22 cellular contexts compared by ENCODE assay signal in genomic region chr4:71366776-71367175, GRCh38. TPM values are rescaled to one million over a fixed set of nuclear protein-coding genes. Genes with fewer than 3 reads are reported as not detected.
A peak's percentile ranks its signal among the peaks of the same experiment; 100 is the strongest.
DNase-seq lines count a peak whose midpoint lies in the region; ATAC-seq lines count a peak whose summit lies in the region.
"Had no signal": no experiment of that assay in that cellular context is flagged by ENCODE, and none has a peak within 500 bp of the region (broad histone marks: within the 10 kb centered on the region; RNA-seq: fewer than 3 reads in every experiment).

No MANE protein-coding gene starts in this region.

- ATAC-seq in GM18498 (IDR thresholded peaks at IDR 0.05; ENCODE audit: unreplicated experiment), result no peak
- ATAC-seq: A549, GM23338, HepG2, K562, Panc1 had no signal

- DNase-seq in DMS 273 (lab: John Stamatoyannopoulos, UW; ENCODE audit: unreplicated experiment), result peak; percentile 86
- DNase-seq in NCI-H1694 (lab: John Stamatoyannopoulos, UW), result peak; percentile 73
- DNase-seq in NCI-H524 treated with DMSO at 0.1 percent for 48 hours (lab: John Stamatoyannopoulos, UW), result peak; percentile 71
- peak; percentile 74 for DNase-seq in cerebellum (ENCODE audit: low spot score)
- DNase-seq in DMS79 treated with DMSO at 0.1 percent for 48 hours (lab: John Stamatoyannopoulos, UW), result no peak
- DNase-seq in activated T-cell treated with anti-CD3 and anti-CD28 coated beads for 4 hours, result no peak
- DNase-seq: DND-41, MG63, NCI-H1048, NCI-H1436 treated with DMSO at 0.1 percent for 48 hours, NCI-H2029 treated with DMSO at 0.1 percent for 48 hours, NCI-H2227 treated with DMSO at 0.1 percent for 48 hours, NCI-H510A treated with DMSO at 0.1 percent for 48 hours, SJCRH30, T-helper 1 cell had no signal

RNA-seq across cellular contexts. Expression of gene SLC4A4, which starts 28.0 kb away (rescaled TPM):
- 29.7 TPM for total RNA-seq in cerebellum
- total RNA-seq: B cell, HepG2 had no signal

Comparison
In these comparisons a context has a peak if more than half of its experiments do, and no peak if none do; other contexts are left out.
1. DNase-seq: peak in DMS 273 (single experiment), NCI-H1694 (single experiment), NCI-H524 treated with DMSO at 0.1 percent for 48 hours (single experiment) and cerebellum (single experiment); none in DMS79 treated with DMSO at 0.1 percent for 48 hours (single experiment) and activated T-cell treated with anti-CD3 and anti-CD28 coated beads for 4 hours (single experiment).